Comparison of ENCODE assay signal across 27 cellular contexts in genomic region chr3:161272524-161272923, GRCh38. TPM values are rescaled to one million over a fixed set of nuclear protein-coding genes. Genes with fewer than 3 reads are reported as not detected.
A peak's percentile ranks its signal among the peaks of the same experiment; 100 is the strongest.
DNase-seq lines count a peak whose midpoint lies in the region; ATAC-seq, FAIRE-seq and TF ChIP-seq lines count a peak whose summit lies in the region.
"Had no signal": no experiment of that assay in that cellular context is flagged by ENCODE, and none has a peak within 500 bp of the region (broad histone marks: within the 10 kb centered on the region; RNA-seq: fewer than 3 reads in every experiment).

No MANE protein-coding gene starts in this region.

- H3K27ac ChIP-seq in HepG2 (ENCODE audit: extremely low read length, insufficient read depth, low read length) (no peak overlapping the region), right lobe of liver (no peak overlapping the region), PC-3 (ENCODE audit: low read length) (peak overlapping the region; percentile 53), tibial artery (no peak overlapping the region)
- H3K27ac ChIP-seq: 22Rv1; A549; BLaER1 treated with 17β-estradiol and CSF1 and Interleukin-3, amounts not matched to agents 10 nM and 100 nM had no signal

- H3K4me1 ChIP-seq in HepG2 (ENCODE audit: insufficient read depth, low read length) (peaks cover 24% of the 10 kb centered on the region), right lobe of liver (no peaks in the 10 kb centered on the region), PC-3 (ENCODE audit: insufficient read depth, low read length) (peaks cover 41% of the 10 kb centered on the region), tibial artery (no peaks in the 10 kb centered on the region)
- H3K4me1 ChIP-seq: A549 had no signal

- H2AFZ ChIP-seq in HepG2 (ENCODE audit: low read length), result no peak overlapping the region
- H2AFZ ChIP-seq in PC-3 (ENCODE audit: low read length), result no peak overlapping the region

- H4K20me1 ChIP-seq in HepG2 (ENCODE audit: insufficient read depth, low read length) (no peaks in the 10 kb centered on the region), PC-3 (ENCODE audit: low read length) (no peaks in the 10 kb centered on the region)
- H4K20me1 ChIP-seq: BLaER1 treated with 17β-estradiol and CSF1 and Interleukin-3, amounts not matched to agents 10 nM and 100 nM had no signal

- H3K27me3 ChIP-seq in HepG2 (ENCODE audit: control insufficient read depth in 1 of 2, insufficient read depth in 2 of 2, low read length in 2 of 2) (no peaks in the 10 kb centered on the region), right lobe of liver (no peaks in the 10 kb centered on the region), PC-3 (ENCODE audit: low read length) (no peaks in the 10 kb centered on the region), tibial artery (no peaks in the 10 kb centered on the region)
- H3K27me3 ChIP-seq: BLaER1 treated with 17β-estradiol and CSF1 and Interleukin-3, amounts not matched to agents 10 nM and 100 nM had no signal

- 56% methylated on average over 2 of the region's 2 CpGs for WGBS in HepG2 (ENCODE audit: low lambda C conversion rate)
- 74% methylated on average over 2 of the region's 2 CpGs for WGBS in right lobe of liver (ENCODE audit: insufficient coverage, low coverage, low lambda C conversion rate, missing lambda C conversion rate)

- H3K36me3 ChIP-seq in HepG2 (replicated peaks in 1 of 2; ENCODE audit: control insufficient read depth in 1 of 2, insufficient read depth in 2 of 2, low read length in 2 of 2) (0 out of 5 replicates have a peak, but pooled peaks cover 0 to 1% of the 10 kb centered on the region in 2 experiments), right lobe of liver (no peaks in the 10 kb centered on the region), PC-3 (ENCODE audit: low read depth, low read length) (peaks cover 7% of the 10 kb centered on the region; the same call in 1 of the 2 replicates), tibial artery (peaks cover 0 to 14% (median 8%) of the 10 kb centered on the region in 3 donors)

- CTCF ChIA-PET in HepG2 (lab: Yijun Ruan, JAX; ENCODE audit: low intra/inter-chr PET ratio, low total read pairs) (interaction anchor here (3.3 kb wide), 1 partner anchor 136 kb away, joined by 42 read pairs; no protein-coding TSS in a partner anchor), PC-3 (lab: Charles Lee) (interaction anchor here (0.7 kb wide), 1 partner anchor 44 kb away, joined by 3 read pairs; no protein-coding TSS in a partner anchor)

- H3K4me2 ChIP-seq in HepG2 (ENCODE audit: low read depth, low read length) (no peak overlapping the region), PC-3 (ENCODE audit: low read length) (no peak overlapping the region)
- H3K4me2 ChIP-seq: A549; BLaER1 treated with 17β-estradiol and CSF1 and Interleukin-3, amounts not matched to agents 10 nM and 100 nM had no signal

- H3K4me1 Mint-ChIP-seq in central memory CD8-positive, alpha-beta T cell, result no peaks in the 10 kb centered on the region
- H3K4me1 Mint-ChIP-seq: B cell; CD14-positive monocyte; CD4-positive, CD25-positive, alpha-beta regulatory T cell had no signal

- H3K9me3 ChIP-seq in HepG2 (ENCODE audit: low read length) (peaks cover 6% of the 10 kb centered on the region; the same call in 1 of the 2 replicates), right lobe of liver (no peaks in the 10 kb centered on the region), PC-3 (ENCODE audit: low read length) (no peaks in the 10 kb centered on the region), tibial artery (no peaks in the 10 kb centered on the region)

- H3K9me2 ChIP-seq in PC-3 (replicated peaks; ENCODE audit: low read length), result no peaks in the 10 kb centered on the region

- DNase-seq in DMS53 (lab: John Stamatoyannopoulos, UW) (peak; percentile 45), DMS53 treated with DMSO at 0.1 percent for 48 hours (lab: John Stamatoyannopoulos, UW; ENCODE audit: unreplicated experiment) (no peak), HepG2 (ENCODE audit: low spot score) (peak; percentile 20), right lobe of liver (no peak), PC-3 (peak; percentile 15), tibial artery (no peak)
- DNase-seq in central memory CD8-positive, alpha-beta T cell (ENCODE audit: low spot score in 2 of 2), result no peak
- DNase-seq in activated CD8-positive, alpha-beta memory T cell treated with anti-CD3 and anti-CD28 coated beads, Interleukin-2, amount 50 U/mL, for 48 hours, result no peak
- DNase-seq: AML-193; CD4-positive, alpha-beta memory T cell; CD4-positive, CD25-positive, alpha-beta regulatory T cell; CD8-positive, alpha-beta memory T cell; COR-L47; DMS 273 treated with DMSO at 0.1 percent for 48 hours; DMS153; DMS79; DND-41; EL; GDM1 had no signal

- no peaks in the 10 kb centered on the region for H3K79me2 ChIP-seq in HepG2 (ENCODE audit: insufficient read depth, low read length)
- H3K79me2 ChIP-seq in PC-3 (ENCODE audit: low read length), result no peaks in the 10 kb centered on the region

- no peak for TF ChIP-seq CTCF in HepG2 (CRISPR knock-in tag; IDR thresholded peaks at IDR 0.05)
- no peak for TF ChIP-seq CTCF in right lobe of liver (IDR thresholded peaks at IDR 0.05)
- no peak for TF ChIP-seq CTCF in PC-3 (conservative IDR thresholded peaks at IDR 0.05; ENCODE audit: low read depth, low read length)
- TF ChIP-seq CTCF in tibial artery (IDR thresholded peaks at IDR 0.05), result no peak

- ATAC-seq in HepG2 (no peak), right lobe of liver (no peak), PC-3 (peak; percentile 31)
- ATAC-seq in central memory CD8-positive, alpha-beta T cell (replicated peaks; ENCODE audit: extremely low read depth, poor library complexity, severe bottlenecking), result no peak
- ATAC-seq: A549, GM12878 had no signal

- H3K9ac ChIP-seq in HepG2 (ENCODE audit: insufficient read depth, low read depth, low read length) (no peak overlapping the region), PC-3 (ENCODE audit: low read length) (no peak overlapping the region)
- H3K9ac ChIP-seq: BLaER1 treated with 17β-estradiol and CSF1 and Interleukin-3, amounts not matched to agents 10 nM and 100 nM had no signal

- BruUV-seq in HepG2 (replicated peaks; lab: Mats Ljungman, UMichigan), result no TSS peak
- BruUV-seq in PC-3 (replicated peaks; lab: Mats Ljungman, UMichigan), result no TSS peak

- peaks cover 2% of the 10 kb centered on the region for H3K36me3 Mint-ChIP-seq in central memory CD8-positive, alpha-beta T cell (ENCODE audit: insufficient read depth)

- intact Hi-C loops in HepG2 (cut with micrococcal nuclease; ENCODE audit: unreplicated experiment), result loop anchor here (5.0 to 10.0 kb wide), 2 partner anchors 315 to 348 kb away; no protein-coding TSS in a partner anchor
- intact Hi-C loops in right lobe of liver (cut with DNase I), result loop anchor here (5.0 to 10.0 kb wide), 2 partner anchors 132 to 150 kb away; no protein-coding TSS in a partner anchor
- intact Hi-C loops in PC-3 (cut with micrococcal nuclease), result loop anchor here (2.0 to 5.0 kb wide), 5 partner anchors 50 to 695 kb away; partner anchors contain the start of gene B3GALNT1
- intact Hi-C loops in tibial artery (cut with DNase I; ENCODE audit: low total_unique reads), result loop anchor here (5.0 kb wide), 1 partner anchor 150 kb away; no protein-coding TSS in a partner anchor

- H3K4me3 ChIP-seq in HepG2 (replicated peaks in 1 of 3; ENCODE audit: insufficient read depth in 1 of 3, low read depth in 2 of 3, low read length in 3 of 3) (no peak overlapping the region), right lobe of liver (no peak overlapping the region), PC-3 (ENCODE audit: low read length) (no peak overlapping the region), tibial artery (no peak overlapping the region)
- H3K4me3 ChIP-seq: A549; BLaER1 treated with 17β-estradiol and CSF1 and Interleukin-3, amounts not matched to agents 10 nM and 100 nM; GM12878 had no signal

- TF ChIP-seq EP300 in HepG2 (IDR thresholded peaks at IDR 0.05; ENCODE audit: low read depth in 2 of 2, low read length in 2 of 2) (peak in 1 of 2 experiments; percentile 23; a peak in 1 of 4 replicates), HepG2 (CRISPR knock-in tag; IDR thresholded peaks at IDR 0.05; ENCODE audit: borderline replicate concordance) (no peak)

- POLR2A ChIA-PET in HepG2 (lab: Yijun Ruan, JAX) (interaction anchor here (0.5 kb wide), 1 partner anchor 34 kb away, joined by 3 read pairs; no protein-coding TSS in a partner anchor), PC-3 (lab: Charles Lee; ENCODE audit: unreplicated experiment) (no interaction called here)

- H3K9me3 Mint-ChIP-seq in central memory CD8-positive, alpha-beta T cell, result peaks cover 6% of the 10 kb centered on the region

- in situ Hi-C loops in HepG2 (cut with HindIII; ENCODE audit: extremely low pct_ligation_motif_present, low pct_unique_long_range_greater_than_20kb), result loop anchor here (5.0 to 10.0 kb wide), 3 partner anchors 140 to 348 kb away; no protein-coding TSS in a partner anchor

- H3K4me3 Mint-ChIP-seq in central memory CD8-positive, alpha-beta T cell, result no peak overlapping the region
- H3K4me3 Mint-ChIP-seq: B cell; CD14-positive monocyte; CD4-positive, alpha-beta memory T cell; CD4-positive, CD25-positive, alpha-beta regulatory T cell; CD8-positive, alpha-beta memory T cell had no signal

- TF ChIP-seq POLR2A in HepG2 (IDR thresholded peaks at IDR 0.05; ENCODE audit: insufficient read depth in 1 of 2, low read depth in 2 of 2, low read length in 2 of 2), result no peak
- no peak for TF ChIP-seq POLR2A in right lobe of liver (IDR thresholded peaks at IDR 0.05)

- no peak for FAIRE-seq in HepG2 (lab: Jason Lieb, UNC)
- FAIRE-seq: A549, GM12878, GM12892, GM18507 had no signal

- TF ChIP-seq RAD21 in HepG2 (CRISPR knock-in tag; IDR thresholded peaks at IDR 0.05), result no peak

- peak overlapping the region; percentile 19 for H3K27ac Mint-ChIP-seq in central memory CD8-positive, alpha-beta T cell (ENCODE audit: low read depth)
- H3K27ac Mint-ChIP-seq: B cell; CD4-positive, alpha-beta memory T cell; CD4-positive, CD25-positive, alpha-beta regulatory T cell had no signal

- no peaks in the 10 kb centered on the region for H3F3A ChIP-seq in PC-3 (ENCODE audit: low read length, unreplicated experiment)

- H3K27me3 Mint-ChIP-seq in central memory CD8-positive, alpha-beta T cell, result peaks cover 11% of the 10 kb centered on the region
- H3K27me3 Mint-ChIP-seq: B cell; CD4-positive, alpha-beta memory T cell; CD4-positive, CD25-positive, alpha-beta regulatory T cell; CD8-positive, alpha-beta memory T cell had no signal

RNA-seq across cellular contexts. Expression of gene NMD3, which starts 51.4 kb away (rescaled TPM):
- total RNA-seq in HepG2 (2016; rRNA removed; fragmentation: Illumina TruSeq; extraction: Trizol), result 55.2 and 95.4 TPM in 2 replicates
- 8.5 and 10.5 TPM in 2 replicates for total RNA-seq in HepG2 (2016; cell fraction: cytosol; rRNA removed; fragmentation: Illumina TruSeq; extraction: Trizol; ENCODE audit: low read depth)
- 55.7 and 91.2 TPM in 2 replicates for total RNA-seq in HepG2 (2016; cell fraction: insoluble cytoplasmic fraction; rRNA removed; fragmentation: Illumina TruSeq; extraction: Trizol)
- total RNA-seq in HepG2 (2016; cell fraction: membrane; rRNA removed; fragmentation: Illumina TruSeq; extraction: Trizol), result 22.8 and 30.4 TPM in 2 replicates
- 46.6 and 50.5 TPM in 2 replicates for total RNA-seq in HepG2 (2016; cell fraction: nucleus; rRNA removed; fragmentation: Illumina TruSeq; extraction: Trizol)
- polyA plus RNA-seq in HepG2 (2011; rRNA removed), result 31.3 and 44.2 TPM in 2 replicates
- polyA plus RNA-seq in HepG2 (2011; cell fraction: cytosol; rRNA removed), result 17.1 and 21.6 TPM in 2 replicates
- polyA plus RNA-seq in HepG2 (2011; cell fraction: nucleus; rRNA removed), result 19.8 and 20.3 TPM in 2 replicates
- 46.6 and 51.7 TPM in 2 replicates for polyA plus RNA-seq in HepG2 (2012)
- 3.5 and 4.3 TPM in 2 replicates for polyA plus RNA-seq in HepG2 (2016; cell fraction: cytosol; fragmentation: Illumina TruSeq; extraction: Trizol; ENCODE audit: low read depth)
- 73.9 and 86.1 TPM in 2 replicates for polyA plus RNA-seq in HepG2 (2016; cell fraction: insoluble cytoplasmic fraction; fragmentation: Illumina TruSeq; extraction: Trizol; ENCODE audit: low read depth)
- 11.3 and 13.2 TPM in 2 replicates for polyA plus RNA-seq in HepG2 (2016; cell fraction: membrane; fragmentation: Illumina TruSeq; extraction: Trizol; ENCODE audit: low read depth)
- polyA plus RNA-seq in HepG2 (2016; cell fraction: nucleus; fragmentation: Illumina TruSeq; extraction: Trizol; ENCODE audit: insufficient read depth, low read depth), result 39.5 and 44.5 TPM in 2 replicates
- polyA minus RNA-seq in HepG2 (2011; rRNA and poly(A)+ RNA removed; ENCODE audit: low replicate concordance), result 55.7 and 74.3 TPM in 2 replicates
- 50.4 and 51.5 TPM in 2 replicates for polyA minus RNA-seq in HepG2 (2011; cell fraction: cytosol; rRNA and poly(A)+ RNA removed)
- polyA minus RNA-seq in HepG2 (2011; cell fraction: nucleus; rRNA and poly(A)+ RNA removed), result 85.7 and 94.0 TPM in 2 replicates
- 10 to 100 TPM; 33.3 to 46.7 (median 42.2) TPM for total RNA-seq in right lobe of liver
- total RNA-seq in PC-3 (2014; rRNA removed), result 65.3 and 72.6 TPM in 2 replicates

Comparison
In these comparisons a context has a peak if more than half of its experiments do, and no peak if none do; other contexts are left out.
1. DNase-seq: peak in DMS53 (single experiment), HepG2 (single experiment) and PC-3 (single experiment); none in DMS53 treated with DMSO at 0.1 percent for 48 hours (single experiment), right lobe of liver (0 of 3), central memory CD8-positive, alpha-beta T cell (0 of 2), activated CD8-positive, alpha-beta memory T cell treated with anti-CD3 and anti-CD28 coated beads, Interleukin-2, amount 50 U/mL, for 48 hours (single experiment) and tibial artery (0 of 2).